ENCODE assay signal across 9 cellular contexts in genomic region chr15:33476076-33476475, GRCh38.
"Had no signal": no experiment of that assay in that cellular context is flagged by ENCODE, and none has a peak within 500 bp of the region (broad histone marks: within the 10 kb centered on the region; RNA-seq: fewer than 3 reads in every experiment).

No MANE protein-coding gene starts in this region.

- H3K4me3 Mint-ChIP-seq: HFFc6 had no signal

- H3K9me3 ChIP-seq: HAP-1 had no signal

- ATAC-seq: HCT116, K562 had no signal

- H3K27ac Mint-ChIP-seq: HFFc6 had no signal

- H3K4me1 ChIP-seq: HAP-1 had no signal

- H3K4me3 ChIP-seq: GM23248, HAP-1, K562 had no signal

- H3K27ac ChIP-seq: GM23248 had no signal

- H3K36me3 ChIP-seq: HAP-1 had no signal

- DNase-seq: GM23248, GOT3, H7, HFFc6, IMR-90 had no signal

- FAIRE-seq: HTR-8/SVneo, K562 had no signal
